In genomic region chr5:35264509-35264908, GRCh38 we compare ENCODE assay signal across 3 cellular contexts.
TF ChIP-seq lines count a peak whose summit lies in the region.

No MANE protein-coding gene starts in this region.

TF ChIP-seq in GM23338, 12 proteins besides CTCF, POLR2A, EP300 and RAD21 (continues in another document):
- TF ChIP-seq REST (IDR thresholded peaks at IDR 0.05; ENCODE audit: unreplicated experiment) (no peak), JUNB (IDR thresholded peaks at IDR 0.05; ENCODE audit: unreplicated experiment) (no peak), POLR2AphosphoS5 (IDR thresholded peaks at IDR 0.05; ENCODE audit: low read depth) (no peak), ZNF114 (CRISPR knock-in tag; IDR thresholded peaks at IDR 0.05) (no peak), ETS1 (IDR thresholded peaks at IDR 0.05) (no peak), ZNF331 (CRISPR knock-in tag; IDR thresholded peaks at IDR 0.05; ENCODE audit: low read depth) (no peak), EZH2 (IDR thresholded peaks at IDR 0.05; ENCODE audit: low read depth, unreplicated experiment) (no peak)

TF ChIP-seq in H1, 55 proteins besides CTCF, POLR2A, EP300 and RAD21:
- TF ChIP-seq TAF7 (optimal IDR thresholded peaks at IDR 0.05; ENCODE audit: borderline replicate concordance, low read depth, low read length) (no peak), POU5F1 (IDR thresholded peaks at IDR 0.05; ENCODE audit: low read depth, low read length) (no peak)

TF ChIP-seq in HepG2, 621 proteins besides CTCF, POLR2A, EP300 and RAD21:
- TF ChIP-seq RFX3 (CRISPR knock-in tag; IDR thresholded peaks at IDR 0.05): no peak
- TF ChIP-seq ZNF20 (CRISPR knock-in tag; IDR thresholded peaks at IDR 0.05): no peak
- no peak for TF ChIP-seq ZNF496 (CRISPR knock-in tag; IDR thresholded peaks at IDR 0.05; ENCODE audit: insufficient replicate concordance)
- TF ChIP-seq GABPA (IDR thresholded peaks at IDR 0.05; ENCODE audit: low read depth, low read length): no peak
- no peak for TF ChIP-seq GABPA (CRISPR knock-in tag; IDR thresholded peaks at IDR 0.05; ENCODE audit: low read depth)
- no peak for TF ChIP-seq BHLHE40 (IDR thresholded peaks at IDR 0.05; ENCODE audit: low read length)
- TF ChIP-seq TRAFD1 (CRISPR knock-in tag; IDR thresholded peaks at IDR 0.05; ENCODE audit: borderline replicate concordance): no peak
- TF ChIP-seq MAF1 (CRISPR knock-in tag; IDR thresholded peaks at IDR 0.05; ENCODE audit: borderline replicate concordance): no peak
- no peak for TF ChIP-seq TIGD3 (CRISPR knock-in tag; IDR thresholded peaks at IDR 0.05; ENCODE audit: borderline replicate concordance)
- no peak for TF ChIP-seq DRAP1 (CRISPR knock-in tag; IDR thresholded peaks at IDR 0.05)
- TF ChIP-seq PHF21A (CRISPR knock-in tag; IDR thresholded peaks at IDR 0.05): no peak
- TF ChIP-seq ZNF354B (CRISPR knock-in tag; IDR thresholded peaks at IDR 0.05): no peak
